In the genomic region with DNA sequence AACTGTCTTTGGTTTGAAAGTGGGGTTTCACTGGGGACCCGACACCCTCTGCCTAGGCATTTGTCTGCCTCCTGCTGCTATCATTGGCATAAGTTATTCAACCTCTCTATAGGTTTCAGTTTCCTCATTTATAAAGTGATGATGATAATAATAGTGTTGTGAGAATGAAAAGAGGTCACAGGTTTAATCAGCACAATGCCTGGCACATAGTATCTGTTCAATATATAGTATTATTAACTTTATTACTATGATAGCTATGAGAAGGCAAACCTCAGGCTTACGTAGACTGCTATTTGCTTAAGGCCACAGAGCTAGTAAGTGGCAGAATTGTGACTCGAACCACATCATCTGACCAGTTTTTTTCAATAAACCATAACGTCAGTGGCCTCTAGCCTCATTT, we compare ENCODE assay signal across 20 cellular contexts.
DNase-seq lines count a peak whose midpoint lies in the region; ATAC-seq and TF ChIP-seq lines count a peak whose summit lies in the region.
"Had no signal": no experiment of that assay in that cellular context is flagged by ENCODE, and none has a peak within 500 bp of the region (broad histone marks: within the 10 kb centered on the region; RNA-seq: fewer than 3 reads in every experiment).

No MANE protein-coding gene starts in this region.

- H3K36me3 ChIP-seq in SK-N-MC (ENCODE audit: insufficient read depth, low read length), result no peaks in the 10 kb centered on the region; the same call in 1 of the 2 replicates
- no peaks in the 10 kb centered on the region for H3K36me3 ChIP-seq in left ventricle myocardium inferior
- H3K36me3 ChIP-seq: BE2C, SJSA1 had no signal

- no peak overlapping the region for H3K9ac ChIP-seq in SK-N-MC (ENCODE audit: insufficient read length)

- ATAC-seq in activated T-cell treated with anti-CD3 and anti-CD28 coated beads, Interleukin-2, amount 50 U/mL, for 72 hours (replicated peaks in 1 of 2), result peak in 1 of 2 donors; percentile 53
- ATAC-seq in activated T-cell treated with anti-CD3 and anti-CD28 coated beads, Interleukin-2, amount 50 U/mL, for 4 hours, result no peak
- ATAC-seq in GM21423 (IDR thresholded peaks at IDR 0.05; ENCODE audit: unreplicated experiment), result peak; percentile 74
- ATAC-seq in stimulated activated effector memory CD8-positive, alpha-beta T cell treated with anti-CD3 and anti-CD28 coated beads, Interleukin-12 subunit alpha, Interleukin-12 subunit beta, amount 100 ng/mL, for 72 hours, result peak; percentile 85

- intact Hi-C loops in left ventricle myocardium inferior (cut with micrococcal nuclease), result no loop called here

- H3K9me3 Mint-ChIP-seq in activated T-cell treated with anti-CD3 and anti-CD28 coated beads, Interleukin-2, amount 50 U/mL, for 72 hours, result no peaks in the 10 kb centered on the region
- H3K9me3 Mint-ChIP-seq in activated T-cell treated with anti-CD3 and anti-CD28 coated beads, Interleukin-2, amount 50 U/mL, for 4 hours, result no peaks in the 10 kb centered on the region
- H3K9me3 Mint-ChIP-seq in stimulated activated effector memory CD8-positive, alpha-beta T cell treated with anti-CD3 and anti-CD28 coated beads, Interleukin-12 subunit alpha, Interleukin-12 subunit beta, amount 100 ng/mL, for 72 hours, result no peaks in the 10 kb centered on the region
- H3K9me3 Mint-ChIP-seq: CD14-positive monocyte; CD8-positive, alpha-beta memory T cell had no signal

- H3K27me3 ChIP-seq in left ventricle myocardium inferior (ENCODE audit: low read depth), result no peaks in the 10 kb centered on the region
- H3K27me3 ChIP-seq: BE2C, SJSA1 had no signal

- H3K36me3 Mint-ChIP-seq in activated T-cell treated with anti-CD3 and anti-CD28 coated beads, Interleukin-2, amount 50 U/mL, for 72 hours (ENCODE audit: insufficient read depth in 2 of 2), result no peaks in the 10 kb centered on the region
- H3K36me3 Mint-ChIP-seq in activated T-cell treated with anti-CD3 and anti-CD28 coated beads, Interleukin-2, amount 50 U/mL, for 4 hours (ENCODE audit: insufficient read depth), result peaks cover 22% of the 10 kb centered on the region
- peaks cover 15% of the 10 kb centered on the region for H3K36me3 Mint-ChIP-seq in stimulated activated effector memory CD8-positive, alpha-beta T cell treated with anti-CD3 and anti-CD28 coated beads, Interleukin-12 subunit alpha, Interleukin-12 subunit beta, amount 100 ng/mL, for 72 hours

- DNase-seq in activated T-cell treated with anti-CD3 and anti-CD28 coated beads, Interleukin-2, amount 50 U/mL, for 72 hours, result no peak
- DNase-seq in activated T-cell treated with anti-CD3 and anti-CD28 coated beads, Interleukin-2, amount 50 U/mL, for 4 hours, result no peak
- no peak for DNase-seq in SK-N-MC (ENCODE audit: low read depth, low spot score)
- no peak for DNase-seq in stimulated activated effector memory CD8-positive, alpha-beta T cell treated with anti-CD3 and anti-CD28 coated beads, Interleukin-12 subunit alpha, Interleukin-12 subunit beta, amount 100 ng/mL, for 72 hours (ENCODE audit: low spot score in 2 of 2)
- no peak for DNase-seq in left ventricle myocardium inferior
- DNase-seq in AG20443 (ENCODE audit: low spot score), result no peak
- no peak for DNase-seq in activated effector memory CD4-positive, alpha-beta T cell treated with Interleukin-2 at 50 U/mL for 16 hours
- DNase-seq: BE2C; CD8-positive, alpha-beta memory T cell; Karpas-422; NCI-H1092 treated with DMSO at 0.1 percent for 48 hours; NCI-H1436; NCI-H187 treated with DMSO at 0.1 percent for 48 hours; NCI-H526; Right ventricle myocardium superior; RPMI8226 had no signal

- peaks cover 6% of the 10 kb centered on the region for H3K4me1 ChIP-seq in left ventricle myocardium inferior
- H3K4me1 ChIP-seq: SJSA1 had no signal

- H3K27ac Mint-ChIP-seq in activated T-cell treated with anti-CD3 and anti-CD28 coated beads, Interleukin-2, amount 50 U/mL, for 72 hours, result peak overlapping the region; percentile 21
- no peak overlapping the region for H3K27ac Mint-ChIP-seq in stimulated activated effector memory CD8-positive, alpha-beta T cell treated with anti-CD3 and anti-CD28 coated beads, Interleukin-12 subunit alpha, Interleukin-12 subunit beta, amount 100 ng/mL, for 72 hours
- H3K27ac Mint-ChIP-seq: CD14-positive monocyte had no signal

- H3K27ac ChIP-seq in SK-N-MC, result peak overlapping the region; percentile 88; the same call in 1 of the 2 replicates
- no peak overlapping the region for H3K27ac ChIP-seq in left ventricle myocardium inferior (replicated peaks)
- H3K27ac ChIP-seq: 22Rv1, SJSA1 had no signal

- H3K4me3 ChIP-seq in SK-N-MC, result no peak overlapping the region; the same call in 1 of the 2 replicates
- no peak overlapping the region for H3K4me3 ChIP-seq in left ventricle myocardium inferior
- H3K4me3 ChIP-seq: SJSA1 had no signal

- no peak for TF ChIP-seq CTCF in left ventricle myocardium inferior (IDR thresholded peaks at IDR 0.05; ENCODE audit: borderline replicate concordance)

- peaks cover 6% of the 10 kb centered on the region for H3K4me1 Mint-ChIP-seq in activated T-cell treated with anti-CD3 and anti-CD28 coated beads, Interleukin-2, amount 50 U/mL, for 72 hours (ENCODE audit: low read depth)
- peaks cover 2% of the 10 kb centered on the region for H3K4me1 Mint-ChIP-seq in activated T-cell treated with anti-CD3 and anti-CD28 coated beads, Interleukin-2, amount 50 U/mL, for 4 hours (ENCODE audit: low read depth)
- H3K4me1 Mint-ChIP-seq in stimulated activated effector memory CD8-positive, alpha-beta T cell treated with anti-CD3 and anti-CD28 coated beads, Interleukin-12 subunit alpha, Interleukin-12 subunit beta, amount 100 ng/mL, for 72 hours, result peaks cover 17% of the 10 kb centered on the region
- H3K4me1 Mint-ChIP-seq: CD14-positive monocyte had no signal

- H3K9me3 ChIP-seq in SK-N-MC (ENCODE audit: low read depth, low read length), result no peaks in the 10 kb centered on the region
- H3K9me3 ChIP-seq in left ventricle myocardium inferior (replicated peaks), result no peaks in the 10 kb centered on the region
- H3K9me3 ChIP-seq: BE2C, SJSA1 had no signal

- no peak overlapping the region for H3K4me3 Mint-ChIP-seq in activated T-cell treated with anti-CD3 and anti-CD28 coated beads, Interleukin-2, amount 50 U/mL, for 72 hours
- no peak overlapping the region for H3K4me3 Mint-ChIP-seq in activated T-cell treated with anti-CD3 and anti-CD28 coated beads, Interleukin-2, amount 50 U/mL, for 4 hours
- no peak overlapping the region for H3K4me3 Mint-ChIP-seq in stimulated activated effector memory CD8-positive, alpha-beta T cell treated with anti-CD3 and anti-CD28 coated beads, Interleukin-12 subunit alpha, Interleukin-12 subunit beta, amount 100 ng/mL, for 72 hours
- H3K4me3 Mint-ChIP-seq: CD14-positive monocyte; CD8-positive, alpha-beta memory T cell had no signal

- no peaks in the 10 kb centered on the region for H3K27me3 Mint-ChIP-seq in activated T-cell treated with anti-CD3 and anti-CD28 coated beads, Interleukin-2, amount 50 U/mL, for 72 hours (ENCODE audit: low read depth)
- H3K27me3 Mint-ChIP-seq in activated T-cell treated with anti-CD3 and anti-CD28 coated beads, Interleukin-2, amount 50 U/mL, for 4 hours (ENCODE audit: low read depth), result no peaks in the 10 kb centered on the region
- H3K27me3 Mint-ChIP-seq: CD8-positive, alpha-beta memory T cell had no signal

Comparison
In these comparisons a context has a peak if more than half of its experiments do, and no peak if none do; other contexts are left out.
1. ATAC-seq: peak in GM21423 (single experiment) and stimulated activated effector memory CD8-positive, alpha-beta T cell treated with anti-CD3 and anti-CD28 coated beads, Interleukin-12 subunit alpha, Interleukin-12 subunit beta, amount 100 ng/mL, for 72 hours (single experiment); none in activated T-cell treated with anti-CD3 and anti-CD28 coated beads, Interleukin-2, amount 50 U/mL, for 4 hours (0 of 2).